ENCODE assay signal across 33 cellular contexts in the genomic region with DNA sequence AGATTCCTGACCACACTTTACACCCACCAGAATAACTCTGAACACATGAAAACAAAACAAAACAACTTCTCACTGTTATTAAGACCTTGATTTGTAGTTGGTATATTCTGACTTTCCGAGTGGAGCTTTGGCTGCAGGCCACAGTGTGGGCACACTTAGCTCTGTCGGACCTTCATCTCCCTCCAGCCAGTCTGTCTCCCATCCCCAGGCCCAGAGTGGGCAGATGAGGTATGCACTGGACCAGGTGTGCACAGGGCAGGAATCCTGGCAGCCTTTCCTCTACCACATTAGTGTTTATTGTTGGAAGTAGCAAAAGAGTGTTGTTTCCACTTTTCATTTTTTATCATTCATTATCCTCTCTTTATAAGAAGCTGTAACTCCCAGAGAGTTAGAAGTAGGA.
DNase-seq lines count a peak whose midpoint lies in the region; ATAC-seq and TF ChIP-seq lines count a peak whose summit lies in the region.
"Had no signal": no experiment of that assay in that cellular context is flagged by ENCODE, and none has a peak within 500 bp of the region (broad histone marks: within the 10 kb centered on the region; RNA-seq: fewer than 3 reads in every experiment).

No MANE protein-coding gene starts in this region.

- no peak for TF ChIP-seq EP300 in esophagus muscularis mucosa (IDR thresholded peaks at IDR 0.05)

- DNase-seq in endodermal cell (no peak), esophagus muscularis mucosa (ENCODE audit: extremely low spot score) (peak; percentile 91), thyroid gland (peak; percentile 26 to 39), islet precursor cell (no peak)
- DNase-seq: 8988T; ACHN; AML-193; BE2C; C1 segment of cervical spinal cord; Caco-2; Calu3; CD4-positive, alpha-beta memory T cell; CD4-positive, alpha-beta T cell; CD4-positive, CD25-positive, alpha-beta regulatory T cell; CD8-positive, alpha-beta memory T cell; CD8-positive, alpha-beta T cell; COR-L47; DMS 273 treated with DMSO at 0.1 percent for 48 hours; DMS153; DMS53; DMS79; DMS79 treated with DMSO at 0.1 percent for 48 hours; DND-41; EL had no signal

- peak overlapping the region; percentile 6 for H3K27ac Mint-ChIP-seq in endodermal cell
- H3K27ac Mint-ChIP-seq: B cell; CD14-positive monocyte; CD4-positive, alpha-beta memory T cell; CD4-positive, alpha-beta T cell; CD4-positive, CD25-positive, alpha-beta regulatory T cell; CD8-positive, alpha-beta memory T cell; CD8-positive, alpha-beta T cell had no signal

- intact Hi-C loops in esophagus muscularis mucosa (cut with DNase I) = no loop called here
- intact Hi-C loops in thyroid gland (cut with DNase I) = no loop called here

- H3K36me3 ChIP-seq in endodermal cell (ENCODE audit: control insufficient read depth, insufficient read depth, low read length) (no peaks in the 10 kb centered on the region), esophagus muscularis mucosa (no peaks in the 10 kb centered on the region), thyroid gland (no peaks in the 10 kb centered on the region)
- H3K36me3 ChIP-seq: BE2C, BLaER1 had no signal

- H3K27me3 ChIP-seq in endodermal cell (ENCODE audit: control insufficient read depth, insufficient read depth, low read length, poor library complexity, severe bottlenecking) (no peaks in the 10 kb centered on the region), esophagus muscularis mucosa (no peaks in the 10 kb centered on the region), thyroid gland (no peaks in the 10 kb centered on the region)
- H3K27me3 ChIP-seq: BE2C; BLaER1; BLaER1 treated with 17β-estradiol and CSF1 and Interleukin-3, amounts not matched to agents 10 nM and 100 nM had no signal

- H3K9me3 ChIP-seq in endodermal cell (ENCODE audit: control insufficient read depth, low read length) (peaks cover 6% of the 10 kb centered on the region), esophagus muscularis mucosa (peaks cover 0 to 15% (median 9%) of the 10 kb centered on the region in 4 donors), thyroid gland (no peaks in the 10 kb centered on the region)
- H3K9me3 ChIP-seq: BE2C, Caco-2 had no signal

- H3K36me3 Mint-ChIP-seq in endodermal cell (ENCODE audit: low read depth) = no peaks in the 10 kb centered on the region
- H3K36me3 Mint-ChIP-seq: CD14-positive monocyte; CD4-positive, CD25-positive, alpha-beta regulatory T cell had no signal

- H3K4me1 ChIP-seq in endodermal cell (ENCODE audit: control insufficient read depth, insufficient read depth, low read length) = no peaks in the 10 kb centered on the region
- H3K4me1 ChIP-seq in esophagus muscularis mucosa = no peaks in the 10 kb centered on the region
- H3K4me1 ChIP-seq in thyroid gland = no peaks in the 10 kb centered on the region
- H3K4me1 ChIP-seq: A549, BE2C, Caco-2 had no signal

- WGBS in endodermal cell (ENCODE audit: insufficient coverage in 1 of 2, insufficient read length in 1 of 2), 2 experiments = 84% methylated on average over 2 of the region's 2 CpGs; no CpG with 5 or more reads in 1 of the 2 experiments
- WGBS in esophagus muscularis mucosa = 57% methylated on average over 2 of the region's 2 CpGs
- 38 to 44% methylated on average over 2 of the region's 2 CpGs for WGBS in thyroid gland, 2 donors

- TF ChIP-seq CTCF in endodermal cell (conservative IDR thresholded peaks at IDR 0.05) (no peak), esophagus muscularis mucosa (IDR thresholded peaks at IDR 0.05) (no peak), thyroid gland (IDR thresholded peaks at IDR 0.05) (no peak)

- no peaks in the 10 kb centered on the region for H3K4me1 Mint-ChIP-seq in endodermal cell
- H3K4me1 Mint-ChIP-seq: B cell; CD14-positive monocyte; CD4-positive, alpha-beta memory T cell; CD4-positive, CD25-positive, alpha-beta regulatory T cell; CD8-positive, alpha-beta memory T cell had no signal

- H3K9me3 Mint-ChIP-seq in endodermal cell = peaks cover 11% of the 10 kb centered on the region

- ATAC-seq in GM19324 (IDR thresholded peaks at IDR 0.05; ENCODE audit: low FRiP score, unreplicated experiment) (no peak), HG03159 (IDR thresholded peaks at IDR 0.05; ENCODE audit: unreplicated experiment) (no peak)
- ATAC-seq: A549; CD8-positive, alpha-beta T cell had no signal

- TF ChIP-seq POLR2A in esophagus muscularis mucosa (IDR thresholded peaks at IDR 0.05; ENCODE audit: low read depth) = no peak
- TF ChIP-seq POLR2A in thyroid gland (IDR thresholded peaks at IDR 0.05) = no peak

- H3K27ac ChIP-seq in endodermal cell (ENCODE audit: low read depth, low read length) = no peak overlapping the region
- H3K27ac ChIP-seq in esophagus muscularis mucosa (replicated peaks in 1 of 4) = no peak overlapping the region
- no peak overlapping the region for H3K27ac ChIP-seq in thyroid gland
- H3K27ac ChIP-seq: 22Rv1; A549; BLaER1; BLaER1 treated with 17β-estradiol and CSF1 and Interleukin-3, amounts not matched to agents 10 nM and 100 nM; C4-2B had no signal

- H3K9ac ChIP-seq in endodermal cell (ENCODE audit: extremely low read depth, low read length, poor library complexity, severe bottlenecking) = no peak overlapping the region
- H3K9ac ChIP-seq: BLaER1; BLaER1 treated with 17β-estradiol and CSF1 and Interleukin-3, amounts not matched to agents 10 nM and 100 nM had no signal

- H3K27me3 Mint-ChIP-seq in endodermal cell (ENCODE audit: insufficient read depth) = no peaks in the 10 kb centered on the region
- H3K27me3 Mint-ChIP-seq: B cell; CD4-positive, alpha-beta memory T cell; CD4-positive, alpha-beta T cell; CD4-positive, CD25-positive, alpha-beta regulatory T cell had no signal

- no peak overlapping the region for H3K4me3 Mint-ChIP-seq in endodermal cell
- H3K4me3 Mint-ChIP-seq: B cell; CD14-positive monocyte; CD4-positive, alpha-beta memory T cell; CD4-positive, alpha-beta T cell; CD4-positive, CD25-positive, alpha-beta regulatory T cell; CD8-positive, alpha-beta memory T cell; CD8-positive, alpha-beta T cell had no signal

- no peak overlapping the region for H3K4me3 ChIP-seq in endodermal cell (ENCODE audit: low read length)
- no peak overlapping the region for H3K4me3 ChIP-seq in esophagus muscularis mucosa
- H3K4me3 ChIP-seq in thyroid gland (replicated peaks in 1 of 3) = no peak overlapping the region
- H3K4me3 ChIP-seq: A549; BLaER1; BLaER1 treated with 17β-estradiol and CSF1 and Interleukin-3, amounts not matched to agents 10 nM and 100 nM had no signal

Comparison
In these comparisons a context has a peak if more than half of its experiments do, and no peak if none do; other contexts are left out.
1. DNase-seq: peak in esophagus muscularis mucosa (single experiment) and thyroid gland (2 of 2); none in endodermal cell (single experiment) and islet precursor cell (single experiment).